ENCODE assay signal across 1 cellular context in genomic region chr6:166930354-166930891, GRCh38.
TF ChIP-seq lines count a peak whose summit lies in the region.

No MANE protein-coding gene starts in this region.

TF ChIP-seq in GM12878, 131 proteins besides CTCF, POLR2A, EP300 and RAD21:
- TF ChIP-seq NR2C2 (IDR thresholded peaks at IDR 0.05; ENCODE audit: borderline replicate concordance, control insufficient read depth, insufficient read length, low read depth), result peak; percentile 57
- TF ChIP-seq CHD4 (IDR thresholded peaks at IDR 0.05), result no peak
- TF ChIP-seq KDM1A (IDR thresholded peaks at IDR 0.05; ENCODE audit: borderline replicate concordance), result peak; percentile 27; the same call in 1 of the 2 replicates
- no peak for TF ChIP-seq PRDM15 (CRISPR knock-in tag; IDR thresholded peaks at IDR 0.05)
- TF ChIP-seq ZNF207 (IDR thresholded peaks at IDR 0.05; ENCODE audit: borderline replicate concordance), result no peak
- TF ChIP-seq ZNF217 (IDR thresholded peaks at IDR 0.05), result no peak
